ENCODE assay signal across 25 cellular contexts in the genomic region with DNA sequence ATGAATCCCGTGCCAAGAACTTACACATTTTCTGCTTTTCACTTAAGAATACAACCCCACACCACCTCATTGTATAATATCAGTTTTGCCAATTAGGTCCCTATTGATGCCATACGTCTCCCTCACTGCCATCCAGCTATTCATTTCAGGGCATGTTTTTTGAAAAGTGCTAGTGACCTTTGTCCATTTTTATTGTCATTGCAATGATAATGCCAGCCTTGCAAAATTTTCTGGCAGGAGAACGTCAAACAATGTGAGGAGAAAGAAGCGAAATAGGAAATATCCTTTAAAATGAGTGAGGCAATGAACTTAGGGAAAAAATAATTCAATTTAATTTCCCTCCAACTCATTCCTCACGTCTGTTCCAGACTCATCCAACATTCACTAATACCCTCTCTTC.
"Had no signal": no experiment of that assay in that cellular context is flagged by ENCODE, and none has a peak within 500 bp of the region (broad histone marks: within the 10 kb centered on the region; RNA-seq: fewer than 3 reads in every experiment).

No MANE protein-coding gene starts in this region.

- H3K4me1 ChIP-seq: adrenal gland, breast epithelium had no signal

- H3K9me3 ChIP-seq: adrenal gland, breast epithelium, MG63 had no signal

- DNase-seq: activated B cell treated with CpG ODN at 0.5 μM for 24 hours; activated CD4-positive, alpha-beta T cell treated with anti-CD3 and anti-CD28 coated beads for 1 hour; activated CD4-positive, alpha-beta T cell treated with anti-CD3 and anti-CD28 coated beads, Interleukin-2, amount 10 ng/mL, durations not matched to agents 24 days and 14 days; activated CD4-positive, alpha-beta T cell treated with anti-CD3 and anti-CD28 coated beads, Interleukin-2, amount 50 U/mL, for 48 hours; activated CD8-positive, alpha-beta memory T cell treated with anti-CD3 and anti-CD28 coated beads, Interleukin-2, amount 10 ng/mL, durations not matched to agents 7 days and 5 days; activated effector memory CD4-positive, alpha-beta T cell treated with anti-CD3 and anti-CD28 coated beads, Interleukin-2, amount 50 U/mL, for 16 hours; activated naive CD4-positive, alpha-beta T cell treated with Interleukin-2 at 50 U/mL for 16 hours; activated naive CD8-positive, alpha-beta T cell treated with anti-CD3 and anti-CD28 coated beads, Interleukin-2, amount 10 ng/mL, durations not matched to agents 7 days and 5 days; activated T-cell treated with anti-CD3 and anti-CD28 coated beads, Interleukin-2, amount 50 U/mL, for 24 hours; adrenal gland; MG63; MV-4-11; NCI-H1092 treated with DMSO at 0.1 percent for 48 hours; NCI-H1436; NCI-H1694 treated with DMSO at 0.1 percent for 48 hours; NCI-H2029 treated with DMSO at 0.1 percent for 48 hours; NCI-H510A treated with DMSO at 0.1 percent for 48 hours; PC-3; SIG-M5; T-helper 2 cell; T1000 had no signal

- H3K27me3 Mint-ChIP-seq: activated CD4-positive, alpha-beta T cell treated with anti-CD3 and anti-CD28 coated beads, Interleukin-2, amount 10 ng/mL, durations not matched to agents 24 days and 14 days; activated CD8-positive, alpha-beta memory T cell treated with anti-CD3 and anti-CD28 coated beads, Interleukin-2, amount 10 ng/mL, durations not matched to agents 7 days and 5 days; activated naive CD8-positive, alpha-beta T cell treated with anti-CD3 and anti-CD28 coated beads, Interleukin-2, amount 10 ng/mL, durations not matched to agents 7 days and 5 days; activated T-cell treated with anti-CD3 and anti-CD28 coated beads, Interleukin-2, amount 50 U/mL, for 24 hours had no signal

- ATAC-seq: activated CD8-positive, alpha-beta memory T cell treated with anti-CD3 and anti-CD28 coated beads, Interleukin-2, amount 10 ng/mL, durations not matched to agents 7 days and 5 days; PC-3 had no signal

- H3K4me3 ChIP-seq: adrenal gland, breast epithelium, MG63 had no signal

- FAIRE-seq: RCC 7860, TTC549 had no signal

- H3K27me3 ChIP-seq: adrenal gland, breast epithelium, MG63 had no signal

- H3K27ac Mint-ChIP-seq: activated B cell treated with CpG ODN at 0.5 μM for 24 hours; activated CD4-positive, alpha-beta T cell treated with anti-CD3 and anti-CD28 coated beads, Interleukin-2, amount 10 ng/mL, durations not matched to agents 24 days and 14 days; activated CD8-positive, alpha-beta memory T cell treated with anti-CD3 and anti-CD28 coated beads, Interleukin-2, amount 10 ng/mL, durations not matched to agents 7 days and 5 days; activated naive CD8-positive, alpha-beta T cell treated with anti-CD3 and anti-CD28 coated beads, Interleukin-2, amount 10 ng/mL, durations not matched to agents 7 days and 5 days; activated T-cell treated with anti-CD3 and anti-CD28 coated beads, Interleukin-2, amount 50 U/mL, for 24 hours; activated T-helper 1 cell treated with anti-CD3 and anti-CD28 coated beads, Interleukin-12 subunit alpha, Interleukin-12 subunit beta, Interleukin-2, Interleukin-4 antibody, amounts not matched to agents 30 ng/mL and 10 ng/mL and 1 ng/mL, durations not matched to agents 14 hours and 24 hours and 36 hours had no signal

- H3K27ac ChIP-seq: adrenal gland, breast epithelium had no signal

- H3K4me1 Mint-ChIP-seq: activated B cell treated with CpG ODN at 0.5 μM for 24 hours had no signal

- H3K4me3 Mint-ChIP-seq: activated B cell treated with CpG ODN at 0.5 μM for 24 hours; activated CD4-positive, alpha-beta T cell treated with anti-CD3 and anti-CD28 coated beads, Interleukin-2, amount 10 ng/mL, durations not matched to agents 24 days and 14 days; activated CD8-positive, alpha-beta memory T cell treated with anti-CD3 and anti-CD28 coated beads, Interleukin-2, amount 10 ng/mL, durations not matched to agents 7 days and 5 days; activated naive CD8-positive, alpha-beta T cell treated with anti-CD3 and anti-CD28 coated beads, Interleukin-2, amount 10 ng/mL, durations not matched to agents 7 days and 5 days; activated T-cell treated with anti-CD3 and anti-CD28 coated beads, Interleukin-2, amount 50 U/mL, for 24 hours; activated T-helper 1 cell treated with anti-CD3 and anti-CD28 coated beads, Interleukin-12 subunit alpha, Interleukin-12 subunit beta, Interleukin-2, Interleukin-4 antibody, amounts not matched to agents 30 ng/mL and 10 ng/mL and 1 ng/mL, durations not matched to agents 14 hours and 24 hours and 36 hours had no signal

- H3K9me3 Mint-ChIP-seq: activated B cell treated with CpG ODN at 0.5 μM for 24 hours; activated CD4-positive, alpha-beta T cell treated with anti-CD3 and anti-CD28 coated beads, Interleukin-2, amount 10 ng/mL, durations not matched to agents 24 days and 14 days; activated T-cell treated with anti-CD3 and anti-CD28 coated beads, Interleukin-2, amount 50 U/mL, for 24 hours; activated T-helper 1 cell treated with anti-CD3 and anti-CD28 coated beads, Interleukin-12 subunit alpha, Interleukin-12 subunit beta, Interleukin-2, Interleukin-4 antibody, amounts not matched to agents 30 ng/mL and 10 ng/mL and 1 ng/mL, durations not matched to agents 14 hours and 24 hours and 36 hours had no signal

- H3K36me3 ChIP-seq: adrenal gland, breast epithelium, MG63 had no signal
